Comparison of ENCODE assay signal across 1 cellular context in the genomic region with DNA sequence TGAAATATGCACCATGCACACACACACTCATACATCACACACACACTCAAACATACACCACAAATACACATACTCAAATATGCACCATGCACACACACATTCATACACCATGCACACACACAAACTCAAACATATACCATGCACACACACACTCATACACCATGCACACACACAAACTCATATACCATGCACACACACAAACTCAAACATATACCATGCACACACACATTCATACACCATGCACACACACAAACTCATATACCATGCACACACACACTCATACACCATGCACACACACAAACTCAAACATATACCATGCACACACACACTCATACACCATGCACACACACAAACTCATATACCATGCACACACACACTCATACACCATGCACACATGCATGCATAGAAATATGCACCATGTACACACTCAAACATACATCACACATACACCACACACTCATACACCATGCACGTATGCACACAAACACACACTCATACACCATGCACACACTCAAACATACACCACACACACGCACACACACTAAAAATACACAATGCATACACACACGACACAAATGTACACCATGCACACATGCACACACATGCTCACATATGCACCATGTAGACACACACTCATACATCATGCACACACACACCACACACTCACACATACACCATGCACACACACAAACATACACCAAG.
TF ChIP-seq lines count a peak whose summit lies in the region.

No MANE protein-coding gene starts in this region.

TF ChIP-seq in HEK293, 187 proteins besides CTCF, POLR2A, EP300 and RAD21:
- TF ChIP-seq ZNF211 (tag by site-specific recombination; IDR thresholded peaks at IDR 0.05; ENCODE audit: low read depth): peak; percentile 94
- TF ChIP-seq, protein P1, sequence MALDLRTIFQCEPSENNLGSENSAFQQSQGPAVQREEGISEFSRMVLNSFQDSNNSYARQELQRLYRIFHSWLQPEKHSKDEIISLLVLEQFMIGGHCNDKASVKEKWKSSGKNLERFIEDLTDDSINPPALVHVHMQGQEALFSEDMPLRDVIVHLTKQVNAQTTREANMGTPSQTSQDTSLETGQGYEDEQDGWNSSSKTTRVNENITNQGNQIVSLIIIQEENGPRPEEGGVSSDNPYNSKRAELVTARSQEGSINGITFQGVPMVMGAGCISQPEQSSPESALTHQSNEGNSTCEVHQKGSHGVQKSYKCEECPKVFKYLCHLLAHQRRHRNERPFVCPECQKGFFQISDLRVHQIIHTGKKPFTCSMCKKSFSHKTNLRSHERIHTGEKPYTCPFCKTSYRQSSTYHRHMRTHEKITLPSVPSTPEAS (tag by site-specific recombination; IDR thresholded peaks at IDR 0.05): peak; percentile 94
- 0 out of 2 replicates have a peak, but pooled peaks have one; percentile 9 for TF ChIP-seq ZNF146 (tag by site-specific recombination; IDR thresholded peaks at IDR 0.05)
